24 cellular contexts compared by ENCODE assay signal in the genomic region with DNA sequence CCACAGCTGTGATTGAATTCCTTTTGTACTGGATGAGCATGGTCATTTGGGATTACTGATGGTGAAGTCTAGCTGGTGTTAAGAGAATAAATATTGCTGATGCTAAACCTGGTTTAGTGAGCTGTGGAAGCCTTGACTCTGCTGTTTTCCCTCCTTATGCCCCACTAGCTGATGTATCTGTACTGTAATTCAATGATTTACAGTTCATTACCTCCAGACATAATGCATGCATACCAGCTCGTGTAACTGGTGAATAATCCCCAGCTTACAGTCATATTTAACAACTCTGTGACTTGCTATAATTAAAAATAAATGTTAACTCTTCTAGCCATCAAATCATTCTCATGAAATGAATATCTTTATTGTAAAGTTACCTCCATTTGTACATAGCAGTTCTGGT. TPM values are rescaled to one million over a fixed set of nuclear protein-coding genes. Genes with fewer than 3 reads are reported as not detected.
A peak's percentile ranks its signal among the peaks of the same experiment; 100 is the strongest.
DNase-seq lines count a peak whose midpoint lies in the region; ATAC-seq and TF ChIP-seq lines count a peak whose summit lies in the region.
"Had no signal": no experiment of that assay in that cellular context is flagged by ENCODE, and none has a peak within 500 bp of the region (broad histone marks: within the 10 kb centered on the region; RNA-seq: fewer than 3 reads in every experiment).

No MANE protein-coding gene starts in this region.

- H4K20me1 ChIP-seq in smooth muscle cell (ENCODE audit: low read depth), result no peaks in the 10 kb centered on the region
- H4K20me1 ChIP-seq: BLaER1 had no signal

- H3K36me3 Mint-ChIP-seq in mesothelial cell of epicardium, result peaks cover 8% of the 10 kb centered on the region
- peaks cover 36 to 57% of the 10 kb centered on the region in 2 donors for H3K36me3 Mint-ChIP-seq in stimulated activated naive B cell treated with anti-CD40 and anti-IgM and Interleukin-4, amounts not matched to agents 10 μg/mL and 1 μg/mL and 100 μg/mL, for 72 hours

- no peaks in the 10 kb centered on the region for H3K27me3 Mint-ChIP-seq in mesothelial cell of epicardium (ENCODE audit: low read depth)
- H3K27me3 Mint-ChIP-seq in stimulated activated naive B cell treated with anti-CD40 and anti-IgM and Interleukin-4, amounts not matched to agents 10 μg/mL and 1 μg/mL and 100 μg/mL, for 72 hours, result no peaks in the 10 kb centered on the region
- H3K27me3 Mint-ChIP-seq: CD4-positive, alpha-beta T cell had no signal

- no peaks in the 10 kb centered on the region for H3K9me3 Mint-ChIP-seq in mesothelial cell of epicardium
- peaks cover 4 to 5% of the 10 kb centered on the region in 2 donors for H3K9me3 Mint-ChIP-seq in stimulated activated naive B cell treated with anti-CD40 and anti-IgM and Interleukin-4, amounts not matched to agents 10 μg/mL and 1 μg/mL and 100 μg/mL, for 72 hours

- H3K79me2 ChIP-seq in smooth muscle cell (ENCODE audit: low read depth), result no peaks in the 10 kb centered on the region

- H3F3A ChIP-seq in smooth muscle cell (ENCODE audit: low read depth), result peaks cover 5% of the 10 kb centered on the region

- TF ChIP-seq CTCF in mesothelial cell of epicardium (IDR thresholded peaks at IDR 0.05; ENCODE audit: unreplicated experiment) (no peak), gastrocnemius medialis (IDR thresholded peaks at IDR 0.05 in 4 of 5, conservative IDR thresholded peaks at IDR 0.05 in 1 of 5) (no peak), smooth muscle cell (IDR thresholded peaks at IDR 0.05; ENCODE audit: borderline replicate concordance, insufficient read depth, poor library complexity, severe bottlenecking) (no peak)

- H3K9me3 ChIP-seq in gastrocnemius medialis (no peaks in the 10 kb centered on the region), smooth muscle cell (replicated peaks; ENCODE audit: low read depth) (no peaks in the 10 kb centered on the region)
- H3K9me3 ChIP-seq: MG63 had no signal

- peak overlapping the region; percentile 99 for H3K27ac ChIP-seq in gastrocnemius medialis
- no peak overlapping the region for H3K27ac ChIP-seq in smooth muscle cell (ENCODE audit: low read depth)
- H3K27ac ChIP-seq: BLaER1 had no signal

- peaks cover 0 to 3% of the 10 kb centered on the region in 2 donors for H3K4me1 ChIP-seq in gastrocnemius medialis
- peaks cover 6% of the 10 kb centered on the region for H3K4me1 ChIP-seq in smooth muscle cell (ENCODE audit: low read depth)
- H3K4me1 ChIP-seq: BLaER1 had no signal

- in situ Hi-C loops in gastrocnemius medialis (cut with MboI; ENCODE audit: low sequenced_read_pairs in 4 of 4), result no loop called here

- DNase-seq in M059J (ENCODE audit: low read depth) (peak; percentile 12), astrocyte of the hippocampus (ENCODE audit: low read depth, low spot score) (peak; percentile 29), mesothelial cell of epicardium (ENCODE audit: low spot score in 2 of 2, unreplicated experiment in 2 of 2) (no peak), gastrocnemius medialis (no peak), smooth muscle cell (lab: John Stamatoyannopoulos, UW; ENCODE audit: unreplicated experiment) (no peak), NCI-H187 (lab: John Stamatoyannopoulos, UW) (no peak)
- DNase-seq in stimulated activated naive B cell treated with anti-CD40 and anti-IgM and Interleukin-4, amounts not matched to agents 10 μg/mL and 1 μg/mL and 100 μg/mL, for 72 hours, result no peak
- DNase-seq: ACHN; CD4-positive, alpha-beta T cell; COR-L47; DMS 273 treated with DMSO at 0.1 percent for 48 hours; DMS79 treated with DMSO at 0.1 percent for 48 hours; Kasumi-1; MG63; NCI-H1417; NCI-H1694 treated with DMSO at 0.1 percent for 48 hours; NCI-H2107; NCI-H2227 treated with DMSO at 0.1 percent for 48 hours; NCI-H510A treated with DMSO at 0.1 percent for 48 hours; NCI-H82; SIG-M5 had no signal

- peaks cover 44% of the 10 kb centered on the region for H3K4me1 Mint-ChIP-seq in mesothelial cell of epicardium
- peaks cover 0 to 9% of the 10 kb centered on the region in 2 donors for H3K4me1 Mint-ChIP-seq in stimulated activated naive B cell treated with anti-CD40 and anti-IgM and Interleukin-4, amounts not matched to agents 10 μg/mL and 1 μg/mL and 100 μg/mL, for 72 hours

- ATAC-seq in gastrocnemius medialis, result no peak
- ATAC-seq in stimulated activated naive B cell treated with anti-CD40 and anti-IgM and Interleukin-4, amounts not matched to agents 10 μg/mL and 1 μg/mL and 100 μg/mL, for 72 hours (replicated peaks), result no peak
- ATAC-seq: Panc1, SK-N-SH treated with all-trans-retinoic acid at 6 μM for 48 hours had no signal

- H3K4me3 ChIP-seq in gastrocnemius medialis (no peak overlapping the region), smooth muscle cell (no peak overlapping the region)
- H3K4me3 ChIP-seq: BLaER1, MG63 had no signal

- intact Hi-C loops in gastrocnemius medialis (cut with DNase I; ENCODE audit: low total_unique reads), result no loop called here

- H3K4me3 Mint-ChIP-seq in mesothelial cell of epicardium, result peak overlapping the region; percentile 34
- no peak overlapping the region for H3K4me3 Mint-ChIP-seq in stimulated activated naive B cell treated with anti-CD40 and anti-IgM and Interleukin-4, amounts not matched to agents 10 μg/mL and 1 μg/mL and 100 μg/mL, for 72 hours
- H3K4me3 Mint-ChIP-seq: CD4-positive, alpha-beta T cell had no signal

- no peak overlapping the region for H3K4me2 ChIP-seq in smooth muscle cell
- H3K4me2 ChIP-seq: BLaER1 had no signal

- H3K9ac ChIP-seq in smooth muscle cell (ENCODE audit: low read depth), result no peak overlapping the region
- H3K9ac ChIP-seq: BLaER1 had no signal

- peaks cover 0 to 15% of the 10 kb centered on the region in 2 donors for H3K36me3 ChIP-seq in gastrocnemius medialis
- peaks cover 6% of the 10 kb centered on the region for H3K36me3 ChIP-seq in smooth muscle cell (ENCODE audit: low read depth)

- no peak overlapping the region for H2AFZ ChIP-seq in smooth muscle cell (ENCODE audit: low read depth)

- WGBS in smooth muscle cell (ENCODE audit: low lambda C conversion rate), result 84% methylated on average over 1 of the region's 1 CpG

- H3K27me3 ChIP-seq in gastrocnemius medialis (no peaks in the 10 kb centered on the region), smooth muscle cell (ENCODE audit: low read depth) (no peaks in the 10 kb centered on the region)
- H3K27me3 ChIP-seq: BLaER1, MG63 had no signal

- no peak overlapping the region for H3K27ac Mint-ChIP-seq in mesothelial cell of epicardium
- no peak overlapping the region for H3K27ac Mint-ChIP-seq in stimulated activated naive B cell treated with anti-CD40 and anti-IgM and Interleukin-4, amounts not matched to agents 10 μg/mL and 1 μg/mL and 100 μg/mL, for 72 hours
- H3K27ac Mint-ChIP-seq: CD4-positive, alpha-beta T cell had no signal

- TF ChIP-seq POLR2A in gastrocnemius medialis (IDR thresholded peaks at IDR 0.05), result no peak

RNA-seq across cellular contexts. Expression of gene CMYA5, which starts 1.7 kb away (rescaled TPM):
- total RNA-seq in M059J (2014; rRNA removed; shearing (Covaris generic)), result 0.02 and 0.05 TPM in 2 replicates
- total RNA-seq in mesothelial cell of epicardium, result 6.5 to 7.6 TPM (median 6.7 TPM) in 3 replicates
- total RNA-seq in gastrocnemius medialis, result 1,000 to 10,000 TPM; 3,049 to 3,867 (median 3,338) TPM
- total RNA-seq in smooth muscle cell, result 1.9 and 2.4 TPM in 2 replicates
- 0.31 and 1.1 TPM in 2 replicates for polyA plus RNA-seq in smooth muscle cell

Comparison
In these comparisons a context has a peak if more than half of its experiments do, and no peak if none do; other contexts are left out.
1. DNase-seq: peak in M059J (single experiment) and astrocyte of the hippocampus (single experiment); none in mesothelial cell of epicardium (0 of 2), gastrocnemius medialis (0 of 2), stimulated activated naive B cell treated with anti-CD40 and anti-IgM and Interleukin-4, amounts not matched to agents 10 μg/mL and 1 μg/mL and 100 μg/mL, for 72 hours (single experiment), smooth muscle cell (single experiment) and NCI-H187 (0 of 2).
2. RNA of gene CMYA5, which starts 1.7 kb away (total RNA-seq): 3,049 to 3,867 TPM in gastrocnemius medialis; 6.5 to 7.6 TPM in mesothelial cell of epicardium, 1.9 to 2.4 TPM in smooth muscle cell and 0.02 to 0.05 TPM in M059J; every median in the first group is over 100 times any median in the second.